In genomic region chr13:98675837-98676236, GRCh38 we compare ENCODE assay signal across 24 cellular contexts.
DNase-seq lines count a peak whose midpoint lies in the region; ATAC-seq, FAIRE-seq and TF ChIP-seq lines count a peak whose summit lies in the region.
"Had no signal": no experiment of that assay in that cellular context is flagged by ENCODE, and none has a peak within 500 bp of the region (broad histone marks: within the 10 kb centered on the region; RNA-seq: fewer than 3 reads in every experiment).

No MANE protein-coding gene starts in this region.

- H3K23ac ChIP-seq in neuronal stem cell (ENCODE audit: low read depth, low read length, poor library complexity) = peak overlapping the region; percentile 68

- H3K27me3 ChIP-seq in keratinocyte (ENCODE audit: control insufficient read depth, extremely low read depth, insufficient read depth, low read length) (no peaks in the 10 kb centered on the region), neuronal stem cell (ENCODE audit: control insufficient read depth in 3 of 3, insufficient read depth in 3 of 3, low read depth in 1 of 3, low read length in 3 of 3) (no peaks in the 10 kb centered on the region)
- H3K27me3 ChIP-seq: BLaER1 treated with 17β-estradiol and CSF1 and Interleukin-3, amounts not matched to agents 10 nM and 100 nM had no signal

- no peak overlapping the region for H3K4ac ChIP-seq in neuronal stem cell (ENCODE audit: low read length)

- WGBS in neuronal stem cell (ENCODE audit: extremely low coverage in 2 of 2, insufficient read length in 2 of 2, insufficient replicate concordance in 1 of 2), 2 donors = no CpG with 5 or more reads among the region's 16 CpGs

- H3K27ac Mint-ChIP-seq in activated T-helper 17 cell treated with anti-CD3 and anti-CD28 coated beads, Interleukin-2, amount 50 U/mL, for 72 hours = peak overlapping the region; percentile 53
- no peak overlapping the region for H3K27ac Mint-ChIP-seq in T-helper 17 cell
- H3K27ac Mint-ChIP-seq: CD4-positive, alpha-beta T cell had no signal

- peak; percentile 17 for FAIRE-seq in keratinocyte (lab: Jason Lieb, UNC)
- FAIRE-seq: A204.1, D721Med, G401.6, HepG2 had no signal

- no peaks in the 10 kb centered on the region for H3K9me1 ChIP-seq in keratinocyte (ENCODE audit: control insufficient read depth, extremely low read depth, insufficient read depth, low read length)

- H3K14ac ChIP-seq in neuronal stem cell (ENCODE audit: low read length) = no peak overlapping the region

- H2AK5ac ChIP-seq in neuronal stem cell (ENCODE audit: low read depth, low read length) = peak overlapping the region; percentile 51

- no peaks in the 10 kb centered on the region for H3K79me1 ChIP-seq in neuronal stem cell (ENCODE audit: low read depth, low read length)

- no peak overlapping the region for H3K4me3 Mint-ChIP-seq in activated T-helper 17 cell treated with anti-CD3 and anti-CD28 coated beads, Interleukin-2, amount 50 U/mL, for 72 hours
- H3K4me3 Mint-ChIP-seq in T-helper 17 cell = no peak overlapping the region
- H3K4me3 Mint-ChIP-seq: CD4-positive, alpha-beta T cell had no signal

- dilution Hi-C loops in keratinocyte (cut with MboI; ENCODE audit: extremely low pct_ligation_motif_present, low sequenced_read_pairs) = no loop called here

- peak overlapping the region; percentile 70 for H3K18ac ChIP-seq in neuronal stem cell (ENCODE audit: low read length)

- H2BK5ac ChIP-seq in neuronal stem cell (ENCODE audit: low read length) = no peak overlapping the region

- no peaks in the 10 kb centered on the region for H3K4me1 Mint-ChIP-seq in activated T-helper 17 cell treated with anti-CD3 and anti-CD28 coated beads, Interleukin-2, amount 50 U/mL, for 72 hours
- H3K4me1 Mint-ChIP-seq in T-helper 17 cell = no peaks in the 10 kb centered on the region

- H3K36me3 Mint-ChIP-seq in activated T-helper 17 cell treated with anti-CD3 and anti-CD28 coated beads, Interleukin-2, amount 50 U/mL, for 72 hours (ENCODE audit: low read depth) = no peaks in the 10 kb centered on the region
- no peaks in the 10 kb centered on the region for H3K36me3 Mint-ChIP-seq in T-helper 17 cell (ENCODE audit: low read depth)

- H3K4me2 ChIP-seq in keratinocyte (ENCODE audit: control insufficient read depth, extremely low read depth, insufficient read depth, low read depth, low read length) (peak overlapping the region; percentile 70), neuronal stem cell (ENCODE audit: insufficient read depth, low read length, poor library complexity, severe bottlenecking) (no peak overlapping the region)
- H3K4me2 ChIP-seq: BLaER1 treated with 17β-estradiol and CSF1 and Interleukin-3, amounts not matched to agents 10 nM and 100 nM had no signal

- no peak overlapping the region for H2BK120ac ChIP-seq in neuronal stem cell (ENCODE audit: low read depth, low read length)

- ATAC-seq in activated T-helper 17 cell treated with anti-CD3 and anti-CD28 coated beads, Interleukin-2, amount 50 U/mL, for 72 hours (replicated peaks) = no peak
- no peak for ATAC-seq in T-helper 17 cell
- no peak for ATAC-seq in HG02798 (IDR thresholded peaks at IDR 0.05; ENCODE audit: poor library complexity, unreplicated experiment)
- no peak for ATAC-seq in GM21528 (IDR thresholded peaks at IDR 0.05; ENCODE audit: low FRiP score, unreplicated experiment)

- H3K9ac ChIP-seq in keratinocyte (ENCODE audit: control insufficient read depth, extremely low read depth, insufficient read depth, low read length) (peak overlapping the region; percentile 40), neuronal stem cell (ENCODE audit: low read depth, low read length, poor library complexity) (peak overlapping the region; percentile 25)
- H3K9ac ChIP-seq: BLaER1 treated with 17β-estradiol and CSF1 and Interleukin-3, amounts not matched to agents 10 nM and 100 nM had no signal

- H3K4me3 ChIP-seq in epithelial cell of esophagus (ENCODE audit: low read length) (peak overlapping the region; percentile 4), keratinocyte (ENCODE audit: control insufficient read depth in 2 of 3, extremely low read depth in 1 of 3, insufficient read depth in 2 of 3, low read depth in 1 of 3, low read length in 3 of 3) (peak overlapping the region in 1 of 3 experiments; percentile 41), neuronal stem cell (ENCODE audit: low read length in 2 of 2) (no peak overlapping the region)
- H3K4me3 ChIP-seq: BLaER1 treated with 17β-estradiol and CSF1 and Interleukin-3, amounts not matched to agents 10 nM and 100 nM had no signal

- no peak overlapping the region for H4K91ac ChIP-seq in neuronal stem cell (ENCODE audit: low read depth, low read length, poor library complexity)

- H3K4me1 ChIP-seq in keratinocyte (ENCODE audit: control insufficient read depth, extremely low read depth, insufficient read depth, low read length) (peaks cover 42% of the 10 kb centered on the region), neuronal stem cell (ENCODE audit: control insufficient read depth in 2 of 2, insufficient read depth in 1 of 2, low read depth in 1 of 2, low read length in 2 of 2) (peaks cover 7 to 9% of the 10 kb centered on the region in 2 donors)

- H2BK15ac ChIP-seq in neuronal stem cell (ENCODE audit: low read length) = peak overlapping the region; percentile 11

- H2AFZ ChIP-seq in keratinocyte (ENCODE audit: control insufficient read depth, low read length) = peak overlapping the region; percentile 87
- no peak overlapping the region for H2AFZ ChIP-seq in neuronal stem cell (ENCODE audit: low read length)

- peak overlapping the region; percentile 95 for H2BK12ac ChIP-seq in neuronal stem cell (ENCODE audit: low read length)

- peaks cover 3% of the 10 kb centered on the region for H3K27me3 Mint-ChIP-seq in activated T-helper 17 cell treated with anti-CD3 and anti-CD28 coated beads, Interleukin-2, amount 50 U/mL, for 72 hours
- peaks cover 13% of the 10 kb centered on the region for H3K27me3 Mint-ChIP-seq in T-helper 17 cell
- H3K27me3 Mint-ChIP-seq: CD4-positive, alpha-beta T cell had no signal

- no peaks in the 10 kb centered on the region for H3K36me3 ChIP-seq in keratinocyte (ENCODE audit: control insufficient read depth in 2 of 2, extremely low read depth in 1 of 2, insufficient read depth in 2 of 2, low read length in 2 of 2)
- no peaks in the 10 kb centered on the region for H3K36me3 ChIP-seq in neuronal stem cell (replicated peaks in 1 of 2; ENCODE audit: control insufficient read depth in 2 of 2, insufficient read depth in 2 of 2, low read length in 2 of 2)
- H3K36me3 ChIP-seq: BLaER1 treated with 17β-estradiol and CSF1 and Interleukin-3, amounts not matched to agents 10 nM and 100 nM had no signal

- no peak overlapping the region for H4K8ac ChIP-seq in neuronal stem cell (ENCODE audit: low read depth, low read length)

- TF ChIP-seq CTCF in epithelial cell of esophagus (IDR thresholded peaks at IDR 0.05; ENCODE audit: insufficient read depth, low read depth, low read length, missing control alignments) = no peak
- no peak for TF ChIP-seq CTCF in keratinocyte (optimal IDR thresholded peaks at IDR 0.05 in 1 of 3, IDR thresholded peaks at IDR 0.05 in 1 of 3, conservative IDR thresholded peaks at IDR 0.05 in 1 of 3; ENCODE audit: extremely low read depth in 1 of 3, insufficient read depth in 2 of 3, low read length in 3 of 3)

- peak; percentile 44 for DNase-seq in epithelial cell of esophagus (ENCODE audit: low read depth)
- no peak for DNase-seq in keratinocyte (ENCODE audit: low read depth, low spot score)
- DNase-seq in neuronal stem cell (ENCODE audit: low spot score) = no peak
- no peak for DNase-seq in T-helper 17 cell
- no peak for DNase-seq in NCI-H2227 (lab: John Stamatoyannopoulos, UW; ENCODE audit: unreplicated experiment)
- DNase-seq: CD4-positive, alpha-beta T cell; Karpas-422; NCI-H1092 treated with DMSO at 0.1 percent for 48 hours; NCI-H146; NCI-H1930; NCI-H2107; NCI-H446; NCI-H524 treated with DMSO at 0.1 percent for 48 hours; NCI-H774; RPMI8226; SHP77 had no signal

- no peaks in the 10 kb centered on the region for H4K20me1 ChIP-seq in keratinocyte (ENCODE audit: control insufficient read depth, extremely low read depth, insufficient read depth, low read length)
- H4K20me1 ChIP-seq: BLaER1 treated with 17β-estradiol and CSF1 and Interleukin-3, amounts not matched to agents 10 nM and 100 nM had no signal

- H3K27ac ChIP-seq in keratinocyte (ENCODE audit: control insufficient read depth, insufficient read depth, low read length) (no peak overlapping the region), neuronal stem cell (replicated peaks; ENCODE audit: low read length) (no peak overlapping the region)
- H3K27ac ChIP-seq: BLaER1 treated with 17β-estradiol and CSF1 and Interleukin-3, amounts not matched to agents 10 nM and 100 nM had no signal

- no peaks in the 10 kb centered on the region for H3K9me3 ChIP-seq in keratinocyte (ENCODE audit: control insufficient read depth, low read depth, low read length)
- no peaks in the 10 kb centered on the region for H3K9me3 ChIP-seq in neuronal stem cell (replicated peaks in 1 of 2; ENCODE audit: control insufficient read depth in 2 of 2, insufficient read depth in 1 of 2, low read depth in 1 of 2, low read length in 2 of 2)
- H3K9me3 ChIP-seq in T-helper 17 cell (ENCODE audit: control insufficient read depth, low read length, poor library complexity, severe bottlenecking) = no peaks in the 10 kb centered on the region
- H3K9me3 ChIP-seq: BLaER1 treated with 17β-estradiol and CSF1 and Interleukin-3, amounts not matched to agents 10 nM and 100 nM had no signal

- H3K79me2 ChIP-seq in keratinocyte (ENCODE audit: control insufficient read depth, insufficient read depth, low read length) = no peaks in the 10 kb centered on the region

- no peaks in the 10 kb centered on the region for H3K9me3 Mint-ChIP-seq in activated T-helper 17 cell treated with anti-CD3 and anti-CD28 coated beads, Interleukin-2, amount 50 U/mL, for 72 hours
- H3K9me3 Mint-ChIP-seq: CD4-positive, alpha-beta T cell had no signal
